Comparison of ENCODE assay signal across 27 cellular contexts in the genomic region with DNA sequence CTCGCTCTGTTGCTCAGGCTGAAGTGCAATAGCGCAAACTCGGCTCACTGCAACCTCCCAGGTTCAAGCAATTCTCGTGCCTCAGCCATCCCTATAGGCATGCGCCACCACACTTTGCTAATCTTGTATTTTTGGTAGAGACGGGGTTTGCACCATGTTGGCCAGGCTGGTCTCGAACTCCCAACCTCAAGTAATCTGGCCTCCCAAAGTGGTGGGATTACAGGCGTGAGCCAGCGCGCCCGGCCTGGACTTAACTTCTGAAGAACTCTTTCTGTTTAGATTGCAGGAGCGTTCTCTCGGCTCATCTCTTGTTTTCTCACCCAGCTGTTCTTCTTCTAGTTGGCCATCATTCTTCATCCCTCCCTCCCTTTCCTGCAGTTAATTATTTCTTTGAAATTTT.
"Had no signal": no experiment of that assay in that cellular context is flagged by ENCODE, and none has a peak within 500 bp of the region (broad histone marks: within the 10 kb centered on the region; RNA-seq: fewer than 3 reads in every experiment).

No MANE protein-coding gene starts in this region.

- H3K4me1 ChIP-seq: left lung, lower lobe of right lung, right atrium auricular region, stomach, testis, thyroid gland, transverse colon, upper lobe of left lung had no signal

- H3K36me3 ChIP-seq: left lung, neutrophil, thyroid gland had no signal

- DNase-seq: hippocampal formation; kidney glomerular epithelial cell; left cardiac atrium; left lung; lower lobe of right lung; mammary epithelial cell; mesenchymal stem cell; naive B cell; natural killer cell; occipital lobe; stimulated activated CD4-positive, alpha-beta T cell treated with anti-CD3 and anti-CD28 coated beads, Interleukin-12 subunit alpha, Interleukin-12 subunit beta, amount 100 ng/mL, for 4 hours; stimulated activated CD4-positive, alpha-beta T cell treated with anti-CD3 and anti-CD28 coated beads, Interleukin-15, amount 100 ng/mL, for 24 hours; stimulated activated CD4-positive, alpha-beta T cell treated with anti-CD3 and anti-CD28 coated beads, Interleukin-2, amount 100 ng/mL, for 24 hours; stimulated activated CD4-positive, alpha-beta T cell treated with anti-CD3 and anti-CD28 coated beads, Interleukin-4, amount 100 ng/mL, for 1 hour; stimulated activated naive B cell treated with anti-CD40 and anti-IgM and Interleukin-4, amounts not matched to agents 10 μg/mL and 1 μg/mL and 100 μg/mL, for 72 hours; stimulated activated naive CD8-positive, alpha-beta T cell treated with anti-CD3 and anti-CD28 coated beads, Interleukin-15, Interleukin-2, amounts not matched to agents 100 U/mL and 50 U/mL, for 24 hours; stomach; testis; thyroid gland; transverse colon; upper lobe of left lung had no signal

- H3K4me1 Mint-ChIP-seq: naive B cell; natural killer cell; neural crest cell; stimulated activated naive B cell treated with anti-CD40 and anti-IgM and Interleukin-4, amounts not matched to agents 10 μg/mL and 1 μg/mL and 100 μg/mL, for 72 hours had no signal

- H3K4me3 Mint-ChIP-seq: mesothelial cell of epicardium; naive B cell; natural killer cell; neural crest cell; stimulated activated naive B cell treated with anti-CD40 and anti-IgM and Interleukin-4, amounts not matched to agents 10 μg/mL and 1 μg/mL and 100 μg/mL, for 72 hours had no signal

- H3K4me3 ChIP-seq: left lung, lower lobe of right lung, right atrium auricular region, skin epidermis, stomach, testis, thyroid gland, transverse colon, upper lobe of left lung had no signal

- H3K9me3 Mint-ChIP-seq: naive B cell; natural killer cell; neural crest cell; stimulated activated naive B cell treated with anti-CD40 and anti-IgM and Interleukin-4, amounts not matched to agents 10 μg/mL and 1 μg/mL and 100 μg/mL, for 72 hours had no signal

- H3K9me3 ChIP-seq: left lung, lower lobe of right lung, neutrophil, right atrium auricular region, stomach, testis, thyroid gland, transverse colon, upper lobe of left lung had no signal

- H3K27ac Mint-ChIP-seq: mesothelial cell of epicardium; natural killer cell; progenitor cell of endocrine pancreas; stimulated activated naive B cell treated with anti-CD40 and anti-IgM and Interleukin-4, amounts not matched to agents 10 μg/mL and 1 μg/mL and 100 μg/mL, for 72 hours had no signal

- H3K27me3 ChIP-seq: left lung, right atrium auricular region, stomach, testis, thyroid gland, transverse colon, upper lobe of left lung had no signal

- H3K36me3 Mint-ChIP-seq: natural killer cell had no signal

- H3K27ac ChIP-seq: left lung, lower lobe of right lung, neutrophil, right atrium auricular region, skin epidermis, stomach, testis, thyroid gland, transverse colon, upper lobe of left lung had no signal

- H3K27me3 Mint-ChIP-seq: naive B cell; progenitor cell of endocrine pancreas; stimulated activated naive B cell treated with anti-CD40 and anti-IgM and Interleukin-4, amounts not matched to agents 10 μg/mL and 1 μg/mL and 100 μg/mL, for 72 hours had no signal
